28 cellular contexts compared by ENCODE assay signal in the genomic region with DNA sequence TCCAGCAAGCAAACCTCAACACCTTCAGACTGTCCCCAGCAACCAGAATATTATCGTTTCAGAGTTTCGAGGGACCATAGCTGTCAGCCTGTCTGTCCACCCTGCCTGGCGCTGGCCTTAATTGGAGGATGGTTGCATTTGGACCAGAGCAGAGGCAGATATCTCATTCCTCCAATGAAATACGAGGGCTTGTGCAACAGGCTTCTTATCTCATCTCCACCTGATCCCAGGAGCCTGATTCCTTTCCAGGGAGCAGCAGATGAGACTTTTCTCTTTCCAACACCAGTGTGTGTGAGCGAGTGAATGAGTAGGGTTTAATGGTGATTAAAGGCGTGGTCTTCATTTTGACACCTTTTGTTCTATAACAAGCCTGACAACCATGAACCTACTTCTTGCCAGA.
DNase-seq lines count a peak whose midpoint lies in the region; ATAC-seq and TF ChIP-seq lines count a peak whose summit lies in the region.
"Had no signal": no experiment of that assay in that cellular context is flagged by ENCODE, and none has a peak within 500 bp of the region (broad histone marks: within the 10 kb centered on the region; RNA-seq: fewer than 3 reads in every experiment).

No MANE protein-coding gene starts in this region.

- DNase-seq in GM23338 (ENCODE audit: low spot score): no peak
- DNase-seq in WTC11 (ENCODE audit: low spot score): no peak
- DNase-seq in mesothelial cell of epicardium (ENCODE audit: low spot score in 2 of 2, unreplicated experiment in 2 of 2): no peak
- peak in 1 of 2 donors; percentile 23 for DNase-seq in gastrocnemius medialis
- no peak for DNase-seq in lower lobe of right lung
- DNase-seq in stimulated activated naive B cell treated with anti-CD40 and anti-IgM and Interleukin-4, amounts not matched to agents 10 μg/mL and 1 μg/mL and 100 μg/mL, for 72 hours: no peak
- DNase-seq: CD8-positive, alpha-beta memory T cell; DMS 273 treated with DMSO at 0.1 percent for 48 hours; DMS79; EL; GM23248; HFFc6; NCI-H1048; NCI-H1417; NCI-H1694; NCI-H2029 treated with DMSO at 0.1 percent for 48 hours; NCI-H2227 treated with DMSO at 0.1 percent for 48 hours; NCI-H69; SHP77 treated with DMSO at 0.1 percent for 48 hours had no signal

- no peak overlapping the region for H3K4me2 ChIP-seq in GM23338
- H3K4me2 ChIP-seq: KMS-11 had no signal

- POLR2A ChIA-PET in WTC11 (lab: Charles Lee): no interaction called here

- no peak overlapping the region for H2AFZ ChIP-seq in GM23338
- H2AFZ ChIP-seq: GM23248 had no signal

- peaks cover 13% of the 10 kb centered on the region for H4K20me1 ChIP-seq in GM23338 (replicated peaks; ENCODE audit: insufficient read depth)

- no peak overlapping the region for H3K4me3 ChIP-seq in GM23338
- no peak overlapping the region for H3K4me3 ChIP-seq in gastrocnemius medialis
- no peak overlapping the region for H3K4me3 ChIP-seq in lower lobe of right lung
- H3K4me3 ChIP-seq: GM23248, HAP-1, SK-N-MC had no signal

- peaks cover 15% of the 10 kb centered on the region for H3K27me3 Mint-ChIP-seq in GM23338 (ENCODE audit: insufficient read depth, low read depth, poor library complexity)
- no peaks in the 10 kb centered on the region for H3K27me3 Mint-ChIP-seq in WTC11 (ENCODE audit: low read depth)
- H3K27me3 Mint-ChIP-seq in mesothelial cell of epicardium (ENCODE audit: low read depth): no peaks in the 10 kb centered on the region
- no peaks in the 10 kb centered on the region for H3K27me3 Mint-ChIP-seq in stimulated activated naive B cell treated with anti-CD40 and anti-IgM and Interleukin-4, amounts not matched to agents 10 μg/mL and 1 μg/mL and 100 μg/mL, for 72 hours
- H3K27me3 Mint-ChIP-seq: IgD-negative memory B cell had no signal

- TF ChIP-seq POLR2A in gastrocnemius medialis (IDR thresholded peaks at IDR 0.05): no peak

- H3K27ac Mint-ChIP-seq in GM23338 (no peak overlapping the region), WTC11 (peak overlapping the region; percentile 74), mesothelial cell of epicardium (peak overlapping the region; percentile 11)
- no peak overlapping the region for H3K27ac Mint-ChIP-seq in stimulated activated naive B cell treated with anti-CD40 and anti-IgM and Interleukin-4, amounts not matched to agents 10 μg/mL and 1 μg/mL and 100 μg/mL, for 72 hours
- H3K27ac Mint-ChIP-seq: HFFc6, IgD-negative memory B cell had no signal

- no peaks in the 10 kb centered on the region; the same call in 1 of the 2 replicates for H3K36me3 ChIP-seq in GM23338 (ENCODE audit: insufficient read depth)
- no peaks in the 10 kb centered on the region for H3K36me3 ChIP-seq in gastrocnemius medialis
- no peaks in the 10 kb centered on the region for H3K36me3 ChIP-seq in lower lobe of right lung
- H3K36me3 ChIP-seq: HAP-1 had no signal

- H3K9me3 ChIP-seq in gastrocnemius medialis (no peaks in the 10 kb centered on the region), lower lobe of right lung (no peaks in the 10 kb centered on the region)
- H3K9me3 ChIP-seq: HAP-1 had no signal

- no peaks in the 10 kb centered on the region for H3F3A ChIP-seq in GM23338 (replicated peaks; ENCODE audit: low read depth)

- H3K27me3 ChIP-seq in GM23338 (ENCODE audit: insufficient read depth): no peaks in the 10 kb centered on the region
- no peaks in the 10 kb centered on the region for H3K27me3 ChIP-seq in gastrocnemius medialis
- H3K27me3 ChIP-seq in lower lobe of right lung (ENCODE audit: low read depth): no peaks in the 10 kb centered on the region

- H3K27ac ChIP-seq in GM23338 (ENCODE audit: low read depth): 0 out of 2 replicates have a peak overlapping the region, but pooled peaks have one; percentile 2
- peak overlapping the region; percentile 54 to 93 (median 57) for H3K27ac ChIP-seq in gastrocnemius medialis
- H3K27ac ChIP-seq in lower lobe of right lung: no peak overlapping the region
- H3K27ac ChIP-seq: GM23248, HL-60, KMS-11, RWPE1, SK-N-MC had no signal

- H3K4me1 Mint-ChIP-seq in GM23338: peaks cover 23% of the 10 kb centered on the region
- H3K4me1 Mint-ChIP-seq in WTC11: peaks cover 27% of the 10 kb centered on the region
- H3K4me1 Mint-ChIP-seq in mesothelial cell of epicardium: peaks cover 8% of the 10 kb centered on the region
- H3K4me1 Mint-ChIP-seq in stimulated activated naive B cell treated with anti-CD40 and anti-IgM and Interleukin-4, amounts not matched to agents 10 μg/mL and 1 μg/mL and 100 μg/mL, for 72 hours: peaks cover 10 to 13% of the 10 kb centered on the region in 2 donors
- H3K4me1 Mint-ChIP-seq: CD14-positive monocyte had no signal

- intact Hi-C loops in gastrocnemius medialis (cut with DNase I; ENCODE audit: low total_unique reads) (no loop called here), lower lobe of right lung (cut with DNase I) (no loop called here)

- H3K4me3 Mint-ChIP-seq in GM23338: no peak overlapping the region
- no peak overlapping the region for H3K4me3 Mint-ChIP-seq in WTC11
- no peak overlapping the region for H3K4me3 Mint-ChIP-seq in mesothelial cell of epicardium
- H3K4me3 Mint-ChIP-seq in stimulated activated naive B cell treated with anti-CD40 and anti-IgM and Interleukin-4, amounts not matched to agents 10 μg/mL and 1 μg/mL and 100 μg/mL, for 72 hours: no peak overlapping the region
- H3K4me3 Mint-ChIP-seq: CD14-positive monocyte; CD8-positive, alpha-beta memory T cell; HFFc6; IgD-negative memory B cell had no signal

- no peaks in the 10 kb centered on the region for H3K36me3 Mint-ChIP-seq in GM23338 (ENCODE audit: low read depth)
- H3K36me3 Mint-ChIP-seq in WTC11: 0 out of 2 replicates have a peak, but pooled peaks cover under 1% of the 10 kb centered on the region
- peaks cover 4% of the 10 kb centered on the region for H3K36me3 Mint-ChIP-seq in mesothelial cell of epicardium
- H3K36me3 Mint-ChIP-seq in stimulated activated naive B cell treated with anti-CD40 and anti-IgM and Interleukin-4, amounts not matched to agents 10 μg/mL and 1 μg/mL and 100 μg/mL, for 72 hours: peaks cover 5 to 11% of the 10 kb centered on the region in 2 donors

- H3K9me2 ChIP-seq in GM23338 (ENCODE audit: insufficient read depth): no peaks in the 10 kb centered on the region

- H3K9me3 Mint-ChIP-seq in GM23338 (no peaks in the 10 kb centered on the region), WTC11 (no peaks in the 10 kb centered on the region), mesothelial cell of epicardium (no peaks in the 10 kb centered on the region)
- no peaks in the 10 kb centered on the region for H3K9me3 Mint-ChIP-seq in stimulated activated naive B cell treated with anti-CD40 and anti-IgM and Interleukin-4, amounts not matched to agents 10 μg/mL and 1 μg/mL and 100 μg/mL, for 72 hours
- H3K9me3 Mint-ChIP-seq: CD14-positive monocyte; CD8-positive, alpha-beta memory T cell; HFFc6; IgD-negative memory B cell had no signal

- peaks cover 98% of the 10 kb centered on the region for H3K79me2 ChIP-seq in GM23338 (replicated peaks; ENCODE audit: insufficient read depth)

- peaks cover 5% of the 10 kb centered on the region; the same call in 1 of the 2 replicates for H3K4me1 ChIP-seq in GM23338 (ENCODE audit: insufficient read depth)
- H3K4me1 ChIP-seq in gastrocnemius medialis: peaks cover 27 to 31% of the 10 kb centered on the region in 2 donors
- no peaks in the 10 kb centered on the region for H3K4me1 ChIP-seq in lower lobe of right lung
- H3K4me1 ChIP-seq: HAP-1 had no signal

- CTCF ChIA-PET in WTC11 (lab: Charles Lee): no interaction called here

- in situ Hi-C loops in gastrocnemius medialis (cut with MboI; ENCODE audit: low sequenced_read_pairs in 4 of 4): no loop called here

- ATAC-seq in GM23338 (no peak), WTC11 (no peak), gastrocnemius medialis (peak; percentile 69 to 72), HG03342 (IDR thresholded peaks at IDR 0.05; ENCODE audit: unreplicated experiment) (no peak), lower lobe of right lung (no peak)
- ATAC-seq in stimulated activated naive B cell treated with anti-CD40 and anti-IgM and Interleukin-4, amounts not matched to agents 10 μg/mL and 1 μg/mL and 100 μg/mL, for 72 hours (replicated peaks): no peak
- ATAC-seq: Panc1 had no signal

- TF ChIP-seq CTCF in GM23338 (conservative IDR thresholded peaks at IDR 0.05; ENCODE audit: low read depth in 2 of 2): no peak
- no peak for TF ChIP-seq CTCF in WTC11 (IDR thresholded peaks at IDR 0.05)
- no peak for TF ChIP-seq CTCF in mesothelial cell of epicardium (IDR thresholded peaks at IDR 0.05; ENCODE audit: unreplicated experiment)
- TF ChIP-seq CTCF in gastrocnemius medialis (IDR thresholded peaks at IDR 0.05 in 4 of 5, conservative IDR thresholded peaks at IDR 0.05 in 1 of 5): no peak
- no peak for TF ChIP-seq CTCF in lower lobe of right lung (IDR thresholded peaks at IDR 0.05)

TF ChIP-seq in GM23338, 12 proteins besides CTCF, POLR2A, EP300 and RAD21 (continues in another document):
- TF ChIP-seq ETS1 (IDR thresholded peaks at IDR 0.05): no peak
- no peak for TF ChIP-seq EZH2phosphoT487 (IDR thresholded peaks at IDR 0.05; ENCODE audit: unreplicated experiment)
- TF ChIP-seq EZH2 (IDR thresholded peaks at IDR 0.05; ENCODE audit: low read depth, unreplicated experiment): no peak
- TF ChIP-seq CREB1 (CRISPR knock-in tag; IDR thresholded peaks at IDR 0.05; ENCODE audit: low read depth): no peak

TF ChIP-seq in WTC11, 78 proteins besides CTCF, POLR2A, EP300 and RAD21:
- TF ChIP-seq NFE2L1 (CRISPR knock-in tag; IDR thresholded peaks at IDR 0.05) (no peak), CBFB (CRISPR knock-in tag; IDR thresholded peaks at IDR 0.05; ENCODE audit: low read depth) (no peak), ZNF138 (CRISPR knock-in tag; conservative IDR thresholded peaks at IDR 0.05) (no peak), ZNF219 (CRISPR knock-in tag; IDR thresholded peaks at IDR 0.05; ENCODE audit: borderline replicate concordance) (no peak), CDX4 (CRISPR knock-in tag; IDR thresholded peaks at IDR 0.05; ENCODE audit: borderline replicate concordance) (no peak), ERG (CRISPR knock-in tag; IDR thresholded peaks at IDR 0.05) (no peak), RELA (CRISPR knock-in tag; IDR thresholded peaks at IDR 0.05; ENCODE audit: borderline replicate concordance) (no peak)

Comparison
In these comparisons a context has a peak if more than half of its experiments do, and no peak if none do; other contexts are left out.
1. ATAC-seq: peak in gastrocnemius medialis (2 of 2); none in GM23338 (single experiment), WTC11 (single experiment), HG03342 (single experiment), lower lobe of right lung (0 of 2) and stimulated activated naive B cell treated with anti-CD40 and anti-IgM and Interleukin-4, amounts not matched to agents 10 μg/mL and 1 μg/mL and 100 μg/mL, for 72 hours (0 of 2).
2. H3K27ac Mint-ChIP-seq: peak in WTC11 (single experiment) and mesothelial cell of epicardium (single experiment); none in GM23338 (single experiment) and stimulated activated naive B cell treated with anti-CD40 and anti-IgM and Interleukin-4, amounts not matched to agents 10 μg/mL and 1 μg/mL and 100 μg/mL, for 72 hours (single experiment).